In the genomic region with DNA sequence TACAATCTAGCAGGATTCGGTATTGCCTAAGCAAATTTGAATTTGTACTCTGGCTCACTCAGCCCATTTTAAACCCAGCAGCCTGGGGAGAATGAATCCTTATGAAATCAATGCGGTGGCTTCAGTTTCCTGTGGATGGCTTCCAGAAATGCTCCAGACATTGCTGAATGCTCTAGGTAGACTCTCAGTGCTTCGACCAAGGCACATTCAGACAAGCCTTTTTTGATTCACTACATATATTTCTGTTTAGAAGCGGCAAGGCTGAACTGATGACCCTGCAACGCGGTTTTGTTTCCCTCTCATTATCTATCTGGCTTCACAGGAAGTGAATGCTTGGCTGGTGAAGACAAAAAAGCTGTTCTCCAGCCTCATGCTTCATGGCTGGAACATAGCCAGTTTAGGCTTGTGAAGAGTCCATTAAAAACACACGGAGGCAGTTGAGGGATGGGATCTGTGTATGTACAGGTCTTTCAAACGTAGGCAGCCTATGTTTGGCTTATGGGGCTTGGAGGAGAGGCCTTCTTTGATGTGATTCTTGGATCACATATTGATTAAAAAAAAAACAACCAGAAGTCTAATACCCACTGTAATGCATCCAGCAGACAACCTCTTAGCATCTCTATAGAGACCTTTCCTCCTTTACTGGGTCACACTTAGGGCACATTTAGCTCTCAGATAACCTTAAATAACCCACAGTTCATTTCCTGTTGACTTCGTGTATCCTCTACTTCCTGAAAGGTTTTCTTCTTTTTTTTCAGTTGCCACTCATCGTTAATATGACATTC, we compare ENCODE assay signal across 8 cellular contexts.
DNase-seq lines count a peak whose midpoint lies in the region; ATAC-seq, FAIRE-seq and TF ChIP-seq lines count a peak whose summit lies in the region.

No MANE protein-coding gene starts in this region.

- no peaks in the 10 kb centered on the region for H4K20me1 ChIP-seq in OCI-LY3 (ENCODE audit: insufficient read depth, low read length)
- no peaks in the 10 kb centered on the region for H4K20me1 ChIP-seq in keratinocyte (ENCODE audit: control insufficient read depth, extremely low read depth, insufficient read depth, low read length)

- DNase-seq in COR-L47 (lab: John Stamatoyannopoulos, UW) (peak; percentile 91), astrocyte of the spinal cord (ENCODE audit: low read depth, low spot score) (peak; percentile 95), keratinocyte (ENCODE audit: low read depth, low spot score) (no peak), posterior vena cava (ENCODE audit: low spot score) (no peak)
- peak; percentile 36 for DNase-seq in stimulated activated CD8-positive, alpha-beta memory T cell treated with anti-CD3 and anti-CD28 coated beads, Interleukin-4, amount 100 ng/mL, for 48 hours

- H3K4me3 ChIP-seq in OCI-LY3 (ENCODE audit: low read length) = no peak overlapping the region
- no peak overlapping the region for H3K4me3 ChIP-seq in astrocyte of the spinal cord (ENCODE audit: low read depth, low read length)
- H3K4me3 ChIP-seq in keratinocyte (ENCODE audit: control insufficient read depth in 2 of 3, extremely low read depth in 1 of 3, insufficient read depth in 2 of 3, low read depth in 1 of 3, low read length in 3 of 3) = peak overlapping the region in 2 of 3 experiments; percentile 32 to 61

- peak; percentile 67 for ATAC-seq in GM19455 (IDR thresholded peaks at IDR 0.05; ENCODE audit: unreplicated experiment)
- peak; percentile 94 for ATAC-seq in HG03571 (IDR thresholded peaks at IDR 0.05; ENCODE audit: unreplicated experiment)

- no peaks in the 10 kb centered on the region for H3K36me3 ChIP-seq in OCI-LY3 (replicated peaks; ENCODE audit: low read depth, low read length)
- no peaks in the 10 kb centered on the region for H3K36me3 ChIP-seq in keratinocyte (ENCODE audit: control insufficient read depth in 2 of 2, extremely low read depth in 1 of 2, insufficient read depth in 2 of 2, low read length in 2 of 2)

- no peaks in the 10 kb centered on the region for H3K79me2 ChIP-seq in OCI-LY3 (ENCODE audit: low read length)
- no peaks in the 10 kb centered on the region for H3K79me2 ChIP-seq in keratinocyte (ENCODE audit: control insufficient read depth, insufficient read depth, low read length)

- peak overlapping the region; percentile 79 for H2AFZ ChIP-seq in OCI-LY3 (ENCODE audit: low read depth, low read length)
- H2AFZ ChIP-seq in keratinocyte (ENCODE audit: control insufficient read depth, low read length) = peak overlapping the region; percentile 57

- H3K27me3 ChIP-seq in OCI-LY3 (ENCODE audit: low read depth, low read length) (no peaks in the 10 kb centered on the region), keratinocyte (ENCODE audit: control insufficient read depth, extremely low read depth, insufficient read depth, low read length) (no peaks in the 10 kb centered on the region)

- in situ Hi-C loops in astrocyte of the spinal cord (cut with HindIII; ENCODE audit: low sequenced_read_pairs) = no loop called here

- intact Hi-C loops in posterior vena cava (cut with DNase I) = loop anchor here in 1 of 2 donors (5.0 kb wide), 1 partner anchor 920 kb away; no protein-coding TSS in a partner anchor

- H3K9me3 ChIP-seq in OCI-LY3 (ENCODE audit: insufficient read depth, low read length) (no peaks in the 10 kb centered on the region), keratinocyte (ENCODE audit: control insufficient read depth, low read depth, low read length) (no peaks in the 10 kb centered on the region)

- TF ChIP-seq CTCF in OCI-LY3 (IDR thresholded peaks at IDR 0.05; ENCODE audit: low read depth, low read length) (no peak), astrocyte of the spinal cord (IDR thresholded peaks at IDR 0.05; ENCODE audit: low read depth, low read length) (no peak), keratinocyte (optimal IDR thresholded peaks at IDR 0.05 in 1 of 3, IDR thresholded peaks at IDR 0.05 in 1 of 3, conservative IDR thresholded peaks at IDR 0.05 in 1 of 3; ENCODE audit: extremely low read depth in 1 of 3, insufficient read depth in 2 of 3, low read length in 3 of 3) (no peak)

- peaks cover 15% of the 10 kb centered on the region for H3K4me1 ChIP-seq in OCI-LY3 (ENCODE audit: low read length)
- H3K4me1 ChIP-seq in keratinocyte (ENCODE audit: control insufficient read depth, extremely low read depth, insufficient read depth, low read length) = peaks cover 74% of the 10 kb centered on the region

- H3K9ac ChIP-seq in OCI-LY3 (ENCODE audit: low read length) (no peak overlapping the region), keratinocyte (ENCODE audit: control insufficient read depth, extremely low read depth, insufficient read depth, low read length) (peak overlapping the region; percentile 63)

- H3K4me2 ChIP-seq in OCI-LY3 (ENCODE audit: low read length) (peak overlapping the region; percentile 5; the same call in 1 of the 2 replicates), keratinocyte (ENCODE audit: control insufficient read depth, extremely low read depth, insufficient read depth, low read depth, low read length) (peak overlapping the region; percentile 91)

- dilution Hi-C loops in keratinocyte (cut with MboI; ENCODE audit: extremely low pct_ligation_motif_present, low sequenced_read_pairs) = no loop called here

- H3K9me1 ChIP-seq in keratinocyte (ENCODE audit: control insufficient read depth, extremely low read depth, insufficient read depth, low read length) = no peaks in the 10 kb centered on the region

- FAIRE-seq in keratinocyte (lab: Jason Lieb, UNC) = peak; percentile 90

- H3K27ac ChIP-seq in OCI-LY3 (ENCODE audit: low read length) (no peak overlapping the region), keratinocyte (ENCODE audit: control insufficient read depth, insufficient read depth, low read length) (peak overlapping the region; percentile 88)

Comparison
In these comparisons a context has a peak if more than half of its experiments do, and no peak if none do; other contexts are left out.
1. DNase-seq: peak in COR-L47 (single experiment), astrocyte of the spinal cord (single experiment) and stimulated activated CD8-positive, alpha-beta memory T cell treated with anti-CD3 and anti-CD28 coated beads, Interleukin-4, amount 100 ng/mL, for 48 hours (single experiment); none in keratinocyte (single experiment) and posterior vena cava (single experiment).
2. H3K4me3 ChIP-seq: peak in keratinocyte (2 of 3); none in OCI-LY3 (single experiment) and astrocyte of the spinal cord (single experiment).